Comparison of ENCODE assay signal across 1 cellular context in genomic region chr17:55612691-55613141, GRCh38.
TF ChIP-seq lines count a peak whose summit lies in the region.

No MANE protein-coding gene starts in this region.

TF ChIP-seq in HepG2, 621 proteins besides CTCF, POLR2A, EP300 and RAD21 (continued from another document):
- TF ChIP-seq ZNF687 (CRISPR knock-in tag; IDR thresholded peaks at IDR 0.05) (no peak), ZC3H4 (CRISPR knock-in tag; IDR thresholded peaks at IDR 0.05; ENCODE audit: borderline replicate concordance) (no peak), HOXA9 (CRISPR knock-in tag; IDR thresholded peaks at IDR 0.05; ENCODE audit: borderline replicate concordance) (no peak), ARNT (IDR thresholded peaks at IDR 0.05) (no peak)
